ENCODE assay signal across 1 cellular context in the genomic region with DNA sequence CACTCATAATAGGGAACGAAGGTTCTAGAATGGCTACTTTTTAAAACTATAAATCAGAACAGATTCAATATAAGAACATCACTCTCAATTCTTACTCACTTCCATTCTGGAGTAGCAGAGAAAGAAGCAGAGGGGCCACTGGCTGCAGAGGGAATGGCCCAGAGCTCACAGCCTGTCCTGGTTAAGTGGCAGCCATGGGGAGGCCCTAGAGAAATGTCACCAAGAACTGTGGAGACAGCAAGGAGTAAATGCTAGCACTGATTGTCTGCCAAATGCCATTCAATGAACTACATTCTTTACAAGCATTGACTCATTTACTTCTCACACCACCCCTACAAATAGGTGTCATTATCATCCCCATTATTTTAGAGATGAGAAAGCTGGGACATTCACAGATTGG.
TF ChIP-seq lines count a peak whose summit lies in the region.

No MANE protein-coding gene starts in this region.

TF ChIP-seq in K562, 482 proteins besides CTCF, POLR2A, EP300 and RAD21 (continued from another document):
- TF ChIP-seq, protein P1, sequence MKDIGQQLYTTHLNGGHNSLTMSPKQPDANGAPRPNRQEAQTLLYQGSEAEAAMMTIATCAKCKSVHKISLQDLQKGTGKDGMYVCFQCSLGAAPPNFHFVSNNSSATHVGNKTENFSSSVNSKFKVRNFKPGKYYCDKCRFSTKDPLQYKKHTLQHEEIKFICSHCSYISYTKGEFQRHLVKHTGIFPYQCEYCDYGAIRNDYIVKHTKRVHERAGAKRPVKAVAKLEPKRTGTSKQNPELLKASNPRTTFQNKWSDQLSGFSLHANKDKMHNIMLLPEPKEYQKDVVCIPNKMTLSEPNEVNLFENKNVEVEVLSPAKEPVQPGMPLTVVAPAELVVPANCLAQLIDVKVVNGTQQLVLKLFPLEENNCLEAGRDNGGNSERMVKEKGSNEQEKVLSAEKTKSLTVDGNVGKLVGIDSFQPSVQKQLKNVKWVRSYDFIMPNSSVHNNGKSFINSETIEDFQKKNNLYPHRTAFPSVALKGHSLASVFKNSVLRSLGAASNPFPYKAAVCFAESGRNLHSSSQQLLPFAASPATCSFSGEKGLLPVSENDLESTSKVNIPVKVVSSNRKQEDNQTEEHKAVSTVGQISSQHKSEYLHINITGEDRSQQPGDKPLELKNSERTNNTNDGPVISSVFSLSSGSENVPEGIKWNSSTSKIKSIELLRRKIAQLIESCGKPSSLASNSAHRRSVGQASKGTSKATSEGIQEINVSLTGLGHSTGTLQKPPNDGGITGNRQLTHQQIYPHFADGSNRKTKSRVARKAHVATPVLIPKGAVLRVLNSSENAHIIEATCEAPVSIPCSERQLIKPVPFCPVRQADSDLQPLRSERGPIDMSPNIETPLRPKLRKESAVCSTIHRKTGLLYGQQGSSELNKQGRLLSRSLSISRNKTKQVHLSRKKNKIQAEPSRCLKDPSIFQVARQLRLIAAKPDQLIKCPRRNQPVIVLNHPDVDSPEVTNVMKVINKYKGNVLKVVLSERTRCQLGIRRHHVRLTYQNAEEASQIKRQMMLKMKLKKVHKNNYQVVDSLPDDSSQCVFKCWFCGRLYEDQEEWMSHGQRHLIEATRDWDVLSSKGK (CRISPR knock-in tag; IDR thresholded peaks at IDR 0.05) = no peak
- no peak for TF ChIP-seq ARID3A (IDR thresholded peaks at IDR 0.05; ENCODE audit: borderline replicate concordance, low read depth, low read length)
- no peak for TF ChIP-seq ZNF780A (CRISPR knock-in tag; IDR thresholded peaks at IDR 0.05)
- TF ChIP-seq PREB (CRISPR knock-in tag; IDR thresholded peaks at IDR 0.05) = no peak
- TF ChIP-seq MCM5 (IDR thresholded peaks at IDR 0.05; ENCODE audit: low read depth) = no peak
- TF ChIP-seq TCF7L2 (IDR thresholded peaks at IDR 0.05; ENCODE audit: low read depth, low read length) = no peak
- no peak for TF ChIP-seq TRIM28 (IDR thresholded peaks at IDR 0.05)
- no peak for TF ChIP-seq ZNF140 (CRISPR knock-in tag; IDR thresholded peaks at IDR 0.05)
- no peak for TF ChIP-seq MEIS2 (IDR thresholded peaks at IDR 0.05; ENCODE audit: partially characterized antibody)
- TF ChIP-seq ZNF354B (CRISPR knock-in tag; IDR thresholded peaks at IDR 0.05) = no peak
- TF ChIP-seq SUPT5H (IDR thresholded peaks at IDR 0.05) = no peak
- TF ChIP-seq ZNF57 (CRISPR knock-in tag; IDR thresholded peaks at IDR 0.05) = no peak
- no peak for TF ChIP-seq PHF8 (IDR thresholded peaks at IDR 0.05; ENCODE audit: borderline replicate concordance, low read length)
